ENCODE assay signal across 10 cellular contexts in the genomic region with DNA sequence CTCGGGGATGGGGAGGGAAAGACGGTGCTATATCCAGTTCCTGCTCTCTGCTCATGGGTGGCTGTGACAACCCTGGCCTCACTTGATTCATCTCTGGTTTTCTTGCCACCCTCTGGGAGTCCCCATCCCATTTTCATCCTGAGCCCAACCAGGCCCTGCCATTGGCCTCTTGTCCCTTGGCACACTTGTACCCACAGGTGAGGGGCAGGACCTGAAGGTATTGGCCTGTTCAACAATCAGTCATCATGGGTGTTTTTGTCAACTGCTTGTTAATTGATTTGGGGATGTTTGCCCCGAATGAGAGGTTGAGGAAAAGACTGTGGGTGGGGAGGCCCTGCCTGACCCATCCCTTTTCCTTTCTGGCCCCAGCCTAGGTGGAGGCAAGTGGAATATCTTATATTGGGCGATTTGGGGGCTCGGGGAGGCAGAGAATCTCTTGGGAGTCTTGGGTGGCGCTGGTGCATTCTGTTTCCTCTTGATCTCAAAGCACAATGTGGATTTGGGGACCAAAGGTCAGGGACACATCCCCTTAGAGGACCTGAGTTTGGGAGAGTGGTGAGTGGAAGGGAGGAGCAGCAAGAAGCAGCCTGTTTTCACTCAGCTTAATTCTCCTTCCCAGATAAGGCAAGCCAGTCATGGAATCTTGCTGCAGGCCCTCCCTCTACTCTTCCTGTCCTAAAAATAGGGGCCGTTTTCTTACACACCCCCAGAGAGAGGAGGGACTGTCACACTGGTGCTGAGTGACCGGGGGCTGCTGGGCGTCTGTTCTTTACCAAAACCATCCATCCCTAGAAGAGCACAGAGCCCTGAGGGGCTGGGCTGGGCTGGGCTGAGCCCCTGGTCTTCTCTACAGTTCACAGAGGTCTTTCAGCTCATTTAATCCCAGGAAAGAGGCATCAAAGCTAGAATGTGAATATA. TPM values are rescaled to one million over a fixed set of nuclear protein-coding genes. Genes with fewer than 3 reads are reported as not detected.
A peak's percentile ranks its signal among the peaks of the same experiment; 100 is the strongest.
DNase-seq lines count a peak whose midpoint lies in the region; ATAC-seq and FAIRE-seq lines count a peak whose summit lies in the region.
"Had no signal": no experiment of that assay in that cellular context is flagged by ENCODE, and none has a peak within 500 bp of the region (broad histone marks: within the 10 kb centered on the region; RNA-seq: fewer than 3 reads in every experiment).

No MANE protein-coding gene starts in this region.

- no peak overlapping the region for H3K4me3 Mint-ChIP-seq in activated naive CD4-positive, alpha-beta T cell treated with anti-CD3 and anti-CD28 coated beads, Interleukin-2, amount 50 U/mL, for 24 hours
- H3K4me3 Mint-ChIP-seq in dendritic cell treated with granulocyte-macrophage colony-stimulating factor and Interleukin-4, amounts not matched to agents 40 ng/mL and 50 ng/mL, for 4 days = no peak overlapping the region
- H3K4me3 Mint-ChIP-seq in natural killer cell treated with Interleukin-12 subunit alpha and Interleukin-12 subunit beta and Interleukin-15 and Interleukin-18, amount 100 ng/mL, for 72 hours = no peak overlapping the region

- peak; percentile 88 for FAIRE-seq in urothelium cell line (lab: Jason Lieb, UNC)

- H3K36me3 Mint-ChIP-seq in activated naive CD4-positive, alpha-beta T cell treated with anti-CD3 and anti-CD28 coated beads, Interleukin-2, amount 50 U/mL, for 24 hours = peaks cover 7% of the 10 kb centered on the region
- H3K36me3 Mint-ChIP-seq in dendritic cell treated with granulocyte-macrophage colony-stimulating factor and Interleukin-4, amounts not matched to agents 40 ng/mL and 50 ng/mL, for 4 days (ENCODE audit: low read depth) = peaks cover 66% of the 10 kb centered on the region
- peaks cover 7% of the 10 kb centered on the region for H3K36me3 Mint-ChIP-seq in natural killer cell treated with Interleukin-12 subunit alpha and Interleukin-12 subunit beta and Interleukin-15 and Interleukin-18, amount 100 ng/mL, for 72 hours

- no peak for ATAC-seq in natural killer cell treated with Interleukin-12 subunit alpha and Interleukin-12 subunit beta and Interleukin-15 and Interleukin-18, amount 100 ng/mL, for 72 hours
- ATAC-seq in GM18868 (IDR thresholded peaks at IDR 0.05; ENCODE audit: unreplicated experiment) = no peak

- DNase-seq in activated naive CD4-positive, alpha-beta T cell treated with anti-CD3 and anti-CD28 coated beads, Interleukin-2, amount 50 U/mL, for 16 hours = no peak
- no peak for DNase-seq in natural killer cell treated with Interleukin-12 subunit alpha and Interleukin-12 subunit beta and Interleukin-15 and Interleukin-18, amount 100 ng/mL, for 72 hours (ENCODE audit: low spot score)
- DNase-seq in urothelium cell line (ENCODE audit: low spot score) (no peak), NCI-H2107 treated with DMSO at 0.1 percent for 48 hours (lab: John Stamatoyannopoulos, UW; ENCODE audit: unreplicated experiment) (no peak), SK-N-DZ (ENCODE audit: low spot score) (no peak)
- DNase-seq: NCI-H1092 treated with DMSO at 0.1 percent for 48 hours; stimulated activated CD4-positive, alpha-beta T cell treated with anti-CD3 and anti-CD28 coated beads, Interleukin-15, amount 100 ng/mL, for 24 hours had no signal

- intact Hi-C loops in dendritic cell treated with granulocyte-macrophage colony-stimulating factor and Interleukin-4, amounts not matched to agents 40 ng/mL and 50 ng/mL, for 4 days (cut with micrococcal nuclease) = no loop called here

- no peaks in the 10 kb centered on the region for H3K27me3 Mint-ChIP-seq in activated naive CD4-positive, alpha-beta T cell treated with anti-CD3 and anti-CD28 coated beads, Interleukin-2, amount 50 U/mL, for 24 hours
- H3K27me3 Mint-ChIP-seq in dendritic cell treated with granulocyte-macrophage colony-stimulating factor and Interleukin-4, amounts not matched to agents 40 ng/mL and 50 ng/mL, for 4 days = no peaks in the 10 kb centered on the region
- H3K27me3 Mint-ChIP-seq in natural killer cell treated with Interleukin-12 subunit alpha and Interleukin-12 subunit beta and Interleukin-15 and Interleukin-18, amount 100 ng/mL, for 72 hours = no peaks in the 10 kb centered on the region

- H3K4me1 Mint-ChIP-seq in activated naive CD4-positive, alpha-beta T cell treated with anti-CD3 and anti-CD28 coated beads, Interleukin-2, amount 50 U/mL, for 24 hours = peaks cover 24% of the 10 kb centered on the region
- H3K4me1 Mint-ChIP-seq in dendritic cell treated with granulocyte-macrophage colony-stimulating factor and Interleukin-4, amounts not matched to agents 40 ng/mL and 50 ng/mL, for 4 days (ENCODE audit: low read depth) = peaks cover 55% of the 10 kb centered on the region
- peaks cover 33 to 54% of the 10 kb centered on the region in 2 donors for H3K4me1 Mint-ChIP-seq in natural killer cell treated with Interleukin-12 subunit alpha and Interleukin-12 subunit beta and Interleukin-15 and Interleukin-18, amount 100 ng/mL, for 72 hours (ENCODE audit: low read depth in 2 of 2)

- no peaks in the 10 kb centered on the region for H3K9me3 Mint-ChIP-seq in activated naive CD4-positive, alpha-beta T cell treated with anti-CD3 and anti-CD28 coated beads, Interleukin-2, amount 50 U/mL, for 24 hours
- no peaks in the 10 kb centered on the region for H3K9me3 Mint-ChIP-seq in dendritic cell treated with granulocyte-macrophage colony-stimulating factor and Interleukin-4, amounts not matched to agents 40 ng/mL and 50 ng/mL, for 4 days
- no peaks in the 10 kb centered on the region for H3K9me3 Mint-ChIP-seq in natural killer cell treated with Interleukin-12 subunit alpha and Interleukin-12 subunit beta and Interleukin-15 and Interleukin-18, amount 100 ng/mL, for 72 hours

- peak overlapping the region; percentile 94 for H3K27ac Mint-ChIP-seq in activated naive CD4-positive, alpha-beta T cell treated with anti-CD3 and anti-CD28 coated beads, Interleukin-2, amount 50 U/mL, for 24 hours
- H3K27ac Mint-ChIP-seq in dendritic cell treated with granulocyte-macrophage colony-stimulating factor and Interleukin-4, amounts not matched to agents 40 ng/mL and 50 ng/mL, for 4 days = peak overlapping the region; percentile 31
- H3K27ac Mint-ChIP-seq in natural killer cell treated with Interleukin-12 subunit alpha and Interleukin-12 subunit beta and Interleukin-15 and Interleukin-18, amount 100 ng/mL, for 72 hours = peak overlapping the region; percentile 63 to 69

RNA-seq across cellular contexts. Expression of a gene that starts 46.6 kb away (rescaled TPM):
- under 1 TPM in 1 of 2 donors, not detected in 1; 0.12 TPM for total RNA-seq in natural killer cell treated with Interleukin-12 subunit alpha and Interleukin-12 subunit beta and Interleukin-15 and Interleukin-18, amount 100 ng/mL, for 72 hours
- polyA plus RNA-seq in SK-N-DZ (2014; cell fraction: cytosol; rRNA removed) = not detected in 2 replicates
- not detected in 2 replicates for polyA plus RNA-seq in SK-N-DZ (2014; cell fraction: nucleus; rRNA removed)

RNA-seq across cellular contexts. Expression of a gene that starts 50.8 kb away (rescaled TPM):
- 100 to 1,000 TPM; 214 to 390 TPM for total RNA-seq in natural killer cell treated with Interleukin-12 subunit alpha and Interleukin-12 subunit beta and Interleukin-15 and Interleukin-18, amount 100 ng/mL, for 72 hours
- polyA plus RNA-seq in SK-N-DZ (2014; cell fraction: cytosol; rRNA removed) = 33.0 and 37.4 TPM in 2 replicates
- polyA plus RNA-seq in SK-N-DZ (2014; cell fraction: nucleus; rRNA removed) = 15.7 and 18.3 TPM in 2 replicates

Comparison
In these comparisons a context has a peak if more than half of its experiments do, and no peak if none do; other contexts are left out.
1. H3K27ac Mint-ChIP-seq: peak in every context shown above with its lines; median percentile 94 in activated naive CD4-positive, alpha-beta T cell treated with anti-CD3 and anti-CD28 coated beads, Interleukin-2, amount 50 U/mL, for 24 hours; 66 in natural killer cell treated with Interleukin-12 subunit alpha and Interleukin-12 subunit beta and Interleukin-15 and Interleukin-18, amount 100 ng/mL, for 72 hours; 31 in dendritic cell treated with granulocyte-macrophage colony-stimulating factor and Interleukin-4, amounts not matched to agents 40 ng/mL and 50 ng/mL, for 4 days.